12 cellular contexts compared by ENCODE assay signal in genomic region chr10:77872151-77872946, GRCh38. TPM values are rescaled to one million over a fixed set of nuclear protein-coding genes. Genes with fewer than 3 reads are reported as not detected.
A peak's percentile ranks its signal among the peaks of the same experiment; 100 is the strongest.
DNase-seq lines count a peak whose midpoint lies in the region; ATAC-seq, FAIRE-seq and TF ChIP-seq lines count a peak whose summit lies in the region.
"Had no signal": no experiment of that assay in that cellular context is flagged by ENCODE, and none has a peak within 500 bp of the region (broad histone marks: within the 10 kb centered on the region; RNA-seq: fewer than 3 reads in every experiment).

No MANE protein-coding gene starts in this region.

- no peak for TF ChIP-seq CTCF in H1 (IDR thresholded peaks at IDR 0.05; ENCODE audit: control extremely low read depth in 1 of 3, insufficient read depth in 1 of 3, low read depth in 1 of 3, low read length in 3 of 3)
- TF ChIP-seq CTCF in right lobe of liver (IDR thresholded peaks at IDR 0.05): no peak

- no peak overlapping the region for H4K91ac ChIP-seq in H1 (replicated peaks; ENCODE audit: insufficient read length, low read length)

- H2BK15ac ChIP-seq in H1 (ENCODE audit: low read length): no peak overlapping the region

- no peak overlapping the region for H3K27ac ChIP-seq in H1 (ENCODE audit: low read depth, low read length)
- H3K27ac ChIP-seq in substantia nigra (ENCODE audit: low read depth, low read length, poor library complexity, severe bottlenecking): peak overlapping the region; percentile 88
- no peak overlapping the region for H3K27ac ChIP-seq in right lobe of liver
- H3K27ac ChIP-seq in CD8-positive, alpha-beta memory T cell (ENCODE audit: low read depth, low read length): no peak overlapping the region

- no peaks in the 10 kb centered on the region for H3K9me3 ChIP-seq in H1 (ENCODE audit: insufficient read depth in 2 of 2, low read depth in 1 of 2, low read length in 1 of 2)
- H3K9me3 ChIP-seq in right lobe of liver: no peaks in the 10 kb centered on the region
- H3K9me3 ChIP-seq in CD8-positive, alpha-beta memory T cell (ENCODE audit: low read length): no peaks in the 10 kb centered on the region

- no peak overlapping the region for H2BK20ac ChIP-seq in H1 (ENCODE audit: low read length)

- no peak overlapping the region; the same call in 1 of the 2 replicates for H2BK12ac ChIP-seq in H1 (ENCODE audit: low read depth, low read length)

- no peak overlapping the region for H4K5ac ChIP-seq in H1 (ENCODE audit: insufficient read length, low read depth, low read length)

- no peaks in the 10 kb centered on the region for H3K23me2 ChIP-seq in H1 (ENCODE audit: low read depth, low read length)

- no peak overlapping the region for H3K4me2 ChIP-seq in H1 (ENCODE audit: insufficient read depth in 1 of 2, low read depth in 2 of 2, low read length in 2 of 2)

- H3K4ac ChIP-seq in H1 (replicated peaks; ENCODE audit: insufficient read length, low read depth, low read length): no peak overlapping the region

- H3K18ac ChIP-seq in H1 (ENCODE audit: extremely low read depth, low read length): no peak overlapping the region

- no peak overlapping the region for H3K23ac ChIP-seq in H1 (ENCODE audit: insufficient read length)

- ATAC-seq in right lobe of liver: no peak

- POLR2A ChIA-PET in H1 (lab: Charles Lee; ENCODE audit: partially characterized antibody): no interaction called here
- POLR2A ChIA-PET in CD8-positive, alpha-beta memory T cell (lab: Charles Lee): no interaction called here

- H3K36me3 ChIP-seq in H1 (ENCODE audit: control insufficient read depth in 2 of 4, insufficient read depth in 4 of 4, low read length in 3 of 4): peaks cover 0 to 3% (median 0%) of the 10 kb centered on the region in 4 experiments; a peak in 1 of 8 replicates
- H3K36me3 ChIP-seq in right lobe of liver: no peaks in the 10 kb centered on the region
- H3K36me3 ChIP-seq in CD8-positive, alpha-beta memory T cell (ENCODE audit: insufficient read depth, low read length): no peaks in the 10 kb centered on the region

- H3K4me3 Mint-ChIP-seq in CD8-positive, alpha-beta memory T cell: peak overlapping the region in 1 of 7 donors; percentile 48
- H3K4me3 Mint-ChIP-seq: T-helper 1 cell treated with Interleukin-12 subunit alpha and Interleukin-12 subunit beta and Interleukin-4 antibody, amounts not matched to agents 30 μg/mL and 1 μg/mL, for 36 hours had no signal

- FAIRE-seq in H1 (lab: Jason Lieb, UNC): no peak
- FAIRE-seq: urothelium cell line had no signal

- peaks cover 0 to 46% of the 10 kb centered on the region in 2 experiments; a peak in 2 of 4 replicates for H3K79me2 ChIP-seq in H1 (ENCODE audit: control insufficient read depth in 1 of 2, insufficient read depth in 2 of 2, low read length in 2 of 2)

- no peak for TF ChIP-seq EP300 in H1 (IDR thresholded peaks at IDR 0.05; ENCODE audit: borderline replicate concordance in 1 of 2, low read depth in 2 of 2, low read length in 2 of 2)

- no peak overlapping the region for H3K56ac ChIP-seq in H1 (replicated peaks; ENCODE audit: insufficient read length, low read depth, low read length)

- TF ChIP-seq POLR2A in H1 (IDR thresholded peaks at IDR 0.05; ENCODE audit: control extremely low read depth in 1 of 2, low read depth in 2 of 2, low read length in 2 of 2) (no peak), right lobe of liver (IDR thresholded peaks at IDR 0.05) (no peak)

- peaks cover 2 to 24% (median 9%) of the 10 kb centered on the region in 4 experiments for H3K4me1 ChIP-seq in H1 (replicated peaks in 1 of 4; ENCODE audit: control insufficient read depth in 3 of 4, insufficient read depth in 4 of 4, low read length in 3 of 4)
- H3K4me1 ChIP-seq in right lobe of liver: no peaks in the 10 kb centered on the region
- H3K4me1 ChIP-seq in CD8-positive, alpha-beta memory T cell (ENCODE audit: insufficient read depth, low read length): peaks cover 16% of the 10 kb centered on the region

- no peak overlapping the region for H3K14ac ChIP-seq in H1 (ENCODE audit: insufficient read length)

- peaks cover 0 to 1% (median 0%) of the 10 kb centered on the region in 3 donors for H3K36me3 Mint-ChIP-seq in CD8-positive, alpha-beta memory T cell

- H2AK5ac ChIP-seq in H1 (ENCODE audit: low read depth, low read length): no peak overlapping the region

- H3K27me3 ChIP-seq in H1 (replicated peaks in 1 of 4; ENCODE audit: control insufficient read depth in 3 of 4, extremely low read depth in 1 of 4, insufficient read depth in 3 of 4, low read length in 3 of 4): no peaks in the 10 kb centered on the region
- H3K27me3 ChIP-seq in right lobe of liver: no peaks in the 10 kb centered on the region
- no peaks in the 10 kb centered on the region for H3K27me3 ChIP-seq in CD8-positive, alpha-beta memory T cell (ENCODE audit: insufficient read depth, low read length, poor library complexity, severe bottlenecking)

- 88% methylated on average over 18 of the region's 18 CpGs; no CpG with 5 or more reads in 1 of the 2 experiments for WGBS in H1 (ENCODE audit: extremely low coverage in 1 of 2, insufficient coverage in 1 of 2, insufficient read length in 1 of 2, insufficient replicate concordance in 2 of 2, low coverage in 1 of 2, low lambda C conversion rate in 2 of 2, missing lambda C conversion rate in 1 of 2), 2 experiments
- 89% methylated on average over 10 of the region's 18 CpGs for WGBS in right lobe of liver (ENCODE audit: insufficient coverage, low coverage, low lambda C conversion rate, missing lambda C conversion rate)

- peaks cover 21 to 24% (median 24%) of the 10 kb centered on the region in 3 donors for H3K4me1 Mint-ChIP-seq in CD8-positive, alpha-beta memory T cell

- H3K9me3 Mint-ChIP-seq in CD8-positive, alpha-beta memory T cell: no peaks in the 10 kb centered on the region
- H3K9me3 Mint-ChIP-seq: T-helper 1 cell treated with Interleukin-12 subunit alpha and Interleukin-12 subunit beta and Interleukin-4 antibody, amounts not matched to agents 30 μg/mL and 1 μg/mL, for 36 hours had no signal

- TF ChIP-seq RAD21 in H1 (IDR thresholded peaks at IDR 0.05 in 1 of 2, conservative IDR thresholded peaks at IDR 0.05 in 1 of 2; ENCODE audit: low read depth in 2 of 2, low read length in 2 of 2): no peak

- H2BK120ac ChIP-seq in H1 (replicated peaks; ENCODE audit: low read depth, low read length): no peak overlapping the region

- H3K4me3 ChIP-seq in H1 (ENCODE audit: extremely low read depth in 1 of 4, insufficient read depth in 2 of 4, low read depth in 3 of 4, low read length in 4 of 4) (no peak overlapping the region), right lobe of liver (no peak overlapping the region)
- H3K4me3 ChIP-seq in CD8-positive, alpha-beta memory T cell (ENCODE audit: low read length): no peak overlapping the region

- H4K8ac ChIP-seq in H1 (ENCODE audit: extremely low read depth, insufficient read depth, low read length): no peak overlapping the region

- H3K27ac Mint-ChIP-seq in CD8-positive, alpha-beta memory T cell: peak overlapping the region in 4 of 8 donors; percentile 63 to 95 (median 91)
- H3K27ac Mint-ChIP-seq: T-helper 1 cell treated with Interleukin-12 subunit alpha and Interleukin-12 subunit beta and Interleukin-4 antibody, amounts not matched to agents 30 μg/mL and 1 μg/mL, for 36 hours had no signal

- H4K20me1 ChIP-seq in H1 (replicated peaks in 1 of 2; ENCODE audit: control insufficient read depth in 1 of 2, insufficient read depth in 2 of 2, low read length in 2 of 2): no peaks in the 10 kb centered on the region

- DNase-seq in NCI-H446 (lab: John Stamatoyannopoulos, UW) (peak; percentile 81 to 90), H1 (ENCODE audit: low read depth in 1 of 2, low spot score in 2 of 2) (no peak), midbrain (lab: John Stamatoyannopoulos, UW) (peak; percentile 91), substantia nigra (lab: John Stamatoyannopoulos, UW) (peak; percentile 25 to 94 (median 78)), right lobe of liver (no peak), dermis blood vessel endothelial cell (no peak), Kasumi-1 (lab: John Stamatoyannopoulos, UW) (no peak)
- no peak for DNase-seq in CD8-positive, alpha-beta memory T cell
- DNase-seq: DMS79 treated with DMSO at 0.1 percent for 48 hours, NCI-H2107 had no signal

- H3K9ac ChIP-seq in H1 (replicated peaks in 1 of 4; ENCODE audit: extremely low read depth in 1 of 4, low read depth in 3 of 4, low read length in 3 of 4): no peak overlapping the region

- H2BK5ac ChIP-seq in H1 (ENCODE audit: low read depth, low read length): 0 out of 2 replicates have a peak overlapping the region, but pooled peaks have one; percentile 14

- H3K27me3 Mint-ChIP-seq in CD8-positive, alpha-beta memory T cell: no peaks in the 10 kb centered on the region

- H2AFZ ChIP-seq in H1 (ENCODE audit: low read length): no peak overlapping the region

- H3K79me1 ChIP-seq in H1 (ENCODE audit: low read depth, low read length): peaks cover 4% of the 10 kb centered on the region; the same call in 1 of the 2 replicates

- CTCF ChIA-PET in H1 (lab: Charles Lee; ENCODE audit: partially characterized antibody): interaction anchor here (0.8 to 17.9 kb wide), 4 partner anchors 17 to 111 kb away, joined by 3 to 169 read pairs (median 4); no protein-coding TSS in a partner anchor
- CTCF ChIA-PET in CD8-positive, alpha-beta memory T cell (lab: Charles Lee): no interaction called here

- intact Hi-C loops in right lobe of liver (cut with DNase I): no loop called here

TF ChIP-seq in H1, 55 proteins besides CTCF, POLR2A, EP300 and RAD21 (continues in another document):
- TF ChIP-seq CTBP2 (IDR thresholded peaks at IDR 0.05; ENCODE audit: borderline replicate concordance, insufficient read depth, insufficient read length, low read length) (no peak), YY1 (IDR thresholded peaks at IDR 0.05; ENCODE audit: low read depth, low read length) (no peak), SIN3A (conservative IDR thresholded peaks at IDR 0.05 in 1 of 2, IDR thresholded peaks at IDR 0.05 in 1 of 2; ENCODE audit: low read depth in 1 of 2, low read length in 2 of 2) (no peak), RFX5 (IDR thresholded peaks at IDR 0.05; ENCODE audit: borderline replicate concordance, low read depth, low read length) (no peak), HDAC2 (IDR thresholded peaks at IDR 0.05; ENCODE audit: borderline replicate concordance in 1 of 2, low read depth in 2 of 2, low read length in 2 of 2) (no peak), CBX5 (IDR thresholded peaks at IDR 0.05; ENCODE audit: low read depth, low read length) (no peak)

RNA-seq across cellular contexts. Expression of gene DLG5, which starts 54.2 kb away (rescaled TPM):
- total RNA-seq in H1 (2021; fragmentation: NEBNext Ultra II Directional; extraction: Animal tissue kit (Norgen Biotek cat#: 25700)): 71.4 and 71.8 TPM in 2 replicates
- polyA plus RNA-seq in H1 (2011; rRNA removed): 15.6 and 31.4 TPM in 2 replicates
- 29.7 TPM for polyA plus RNA-seq in H1 (2011; cell fraction: cytosol; rRNA removed)
- polyA plus RNA-seq in H1 (2011; cell fraction: nucleus; rRNA removed): 105 TPM
- 37.5 to 47.2 TPM (median 44.9 TPM) in 4 replicates for polyA plus RNA-seq in H1 (2012, experiment 1 of 2)
- polyA plus RNA-seq in H1 (2012, experiment 2 of 2): 14.3 TPM
- 33.3 TPM for polyA plus RNA-seq in H1 (2013, experiment 1 of 2)
- 32.1 TPM for polyA plus RNA-seq in H1 (2013, experiment 2 of 2)
- polyA minus RNA-seq in H1 (2011; rRNA and poly(A)+ RNA removed): 36.3 and 52.4 TPM in 2 replicates
- polyA minus RNA-seq in H1 (2011; cell fraction: cytosol; rRNA and poly(A)+ RNA removed): 34.0 TPM
- polyA minus RNA-seq in H1 (2011; cell fraction: nucleus; rRNA and poly(A)+ RNA removed): 45.7 TPM
- total RNA-seq in right lobe of liver: 1 to 10 TPM; 5.6 to 8.8 (median 7.6) TPM
- 7.8 and 11.1 TPM in 2 replicates for total RNA-seq in dermis blood vessel endothelial cell
- 1 to 10 TPM; 1.7 to 2.1 TPM for total RNA-seq in CD8-positive, alpha-beta memory T cell
- polyA plus RNA-seq in CD8-positive, alpha-beta memory T cell: 1.1 TPM

Comparison
In these comparisons a context has a peak if more than half of its experiments do, and no peak if none do; other contexts are left out.
1. DNase-seq: peak in NCI-H446 (2 of 2), midbrain (single experiment) and substantia nigra (49 of 49); none in H1 (0 of 2), right lobe of liver (0 of 3), dermis blood vessel endothelial cell (single experiment), CD8-positive, alpha-beta memory T cell (0 of 5) and Kasumi-1 (0 of 2).